9 cellular contexts compared by ENCODE assay signal in genomic region chr2:148875387-148876051, GRCh38. TPM values are rescaled to one million over a fixed set of nuclear protein-coding genes. Genes with fewer than 3 reads are reported as not detected.
DNase-seq lines count a peak whose midpoint lies in the region; TF ChIP-seq lines count a peak whose summit lies in the region.
"Had no signal": no experiment of that assay in that cellular context is flagged by ENCODE, and none has a peak within 500 bp of the region (broad histone marks: within the 10 kb centered on the region; RNA-seq: fewer than 3 reads in every experiment).

No MANE protein-coding gene starts in this region.

- H3K4me1 ChIP-seq in OCI-LY1 (ENCODE audit: insufficient read depth, low read length, severe bottlenecking), result peaks cover 17% of the 10 kb centered on the region
- H3K4me1 ChIP-seq in endocrine pancreas (ENCODE audit: control insufficient read depth, insufficient read depth, low read length), result peaks cover 9% of the 10 kb centered on the region

- no peaks in the 10 kb centered on the region for H3K9me3 Mint-ChIP-seq in progenitor cell of endocrine pancreas (ENCODE audit: low read depth)

- peak overlapping the region; percentile 83 for H3K4me3 Mint-ChIP-seq in progenitor cell of endocrine pancreas (ENCODE audit: low read depth)

- H3K36me3 ChIP-seq in OCI-LY1 (ENCODE audit: insufficient read depth, low read length), result no peaks in the 10 kb centered on the region
- no peaks in the 10 kb centered on the region for H3K36me3 ChIP-seq in endocrine pancreas (ENCODE audit: control insufficient read depth, insufficient read depth, low read length)

- H3K9me2 ChIP-seq in OCI-LY1 (ENCODE audit: low read depth, low read length), result no peaks in the 10 kb centered on the region

- H3K27me3 Mint-ChIP-seq in progenitor cell of endocrine pancreas, result peaks cover 27% of the 10 kb centered on the region

- peak; percentile 19 for DNase-seq in activated naive CD4-positive, alpha-beta T cell treated with Interleukin-2 at 50 U/mL for 16 hours
- DNase-seq in activated naive CD4-positive, alpha-beta T cell (lab: John Stamatoyannopoulos, UW), result no peak
- DNase-seq in HEK293T (ENCODE audit: extremely low spot score), result peak; percentile 41
- no peak for DNase-seq in progenitor cell of endocrine pancreas (ENCODE audit: low spot score, unreplicated experiment)
- DNase-seq in hepatic stellate cell (ENCODE audit: low spot score), result no peak
- no peak for DNase-seq in NOMO-1 treated with dmso at 0.1 percent for 144 hours (lab: John Stamatoyannopoulos, UW; ENCODE audit: unreplicated experiment)

- H3K27ac ChIP-seq in OCI-LY1 (ENCODE audit: low read depth, low read length, poor library complexity, severe bottlenecking), result no peak overlapping the region

- TF ChIP-seq CTCF in OCI-LY1 (IDR thresholded peaks at IDR 0.05; ENCODE audit: low read length), result no peak
- no peak for TF ChIP-seq CTCF in progenitor cell of endocrine pancreas (IDR thresholded peaks at IDR 0.05; ENCODE audit: unreplicated experiment)

- peaks cover 2% of the 10 kb centered on the region for H3K36me3 Mint-ChIP-seq in progenitor cell of endocrine pancreas (ENCODE audit: insufficient read depth)

- no peaks in the 10 kb centered on the region for H3K27me3 ChIP-seq in OCI-LY1 (ENCODE audit: insufficient read depth, low read length)
- H3K27me3 ChIP-seq in endocrine pancreas (ENCODE audit: control insufficient read depth, insufficient read depth, low read length), result no peaks in the 10 kb centered on the region

- no peaks in the 10 kb centered on the region; the same call in 1 of the 2 replicates for H3F3A ChIP-seq in OCI-LY1 (ENCODE audit: insufficient read depth, low read length)

- no peak overlapping the region for H2AFZ ChIP-seq in OCI-LY1 (ENCODE audit: low read length)

- no peaks in the 10 kb centered on the region for H3K79me2 ChIP-seq in OCI-LY1 (ENCODE audit: insufficient read depth, low read length)

- CTCF ChIA-PET in HEK293T (lab: Yijun Ruan, JAX), result no interaction called here

- H3K9ac ChIP-seq in OCI-LY1 (ENCODE audit: low read length), result peak overlapping the region; percentile 60; the same call in 1 of the 2 replicates
- H3K9ac ChIP-seq in endocrine pancreas (ENCODE audit: control insufficient read depth, insufficient read depth, low read length), result peak overlapping the region; percentile 78

- H3K4me1 Mint-ChIP-seq in progenitor cell of endocrine pancreas (ENCODE audit: low read depth), result peaks cover 10% of the 10 kb centered on the region

- H4K20me1 ChIP-seq in OCI-LY1 (ENCODE audit: insufficient read depth, low read length), result no peaks in the 10 kb centered on the region

- POLR2A ChIA-PET in HEK293T (lab: Yijun Ruan, JAX), result no interaction called here

- no peak overlapping the region for H3K27ac Mint-ChIP-seq in progenitor cell of endocrine pancreas

- no peaks in the 10 kb centered on the region for H3K9me3 ChIP-seq in OCI-LY1 (ENCODE audit: low read length)
- H3K9me3 ChIP-seq in endocrine pancreas (ENCODE audit: control insufficient read depth, low read length), result peaks cover 2% of the 10 kb centered on the region

- peak overlapping the region; percentile 74 for H3K4me3 ChIP-seq in OCI-LY1 (ENCODE audit: low read depth, low read length, poor library complexity, severe bottlenecking)
- no peak overlapping the region for H3K4me3 ChIP-seq in endocrine pancreas (ENCODE audit: control insufficient read depth, insufficient read depth, low read length)

- peak overlapping the region; percentile 72 for H3K4me2 ChIP-seq in OCI-LY1 (ENCODE audit: low read length)

TF ChIP-seq in HEK293T, 16 proteins besides CTCF, POLR2A, EP300 and RAD21:
- no peak for TF ChIP-seq CTBP1 (IDR thresholded peaks at IDR 0.05; ENCODE audit: borderline replicate concordance)
- no peak for TF ChIP-seq NFRKB (IDR thresholded peaks at IDR 0.05)
- no peak for TF ChIP-seq HDGF (IDR thresholded peaks at IDR 0.05; ENCODE audit: borderline replicate concordance)
- no peak for TF ChIP-seq TARDBP (IDR thresholded peaks at IDR 0.05)
- no peak for TF ChIP-seq ELF4 (IDR thresholded peaks at IDR 0.05)
- TF ChIP-seq ARNT (IDR thresholded peaks at IDR 0.05), result no peak
- TF ChIP-seq FOXA1 (IDR thresholded peaks at IDR 0.05), result no peak
- no peak for TF ChIP-seq ZNF384 (IDR thresholded peaks at IDR 0.05)
- TF ChIP-seq PKNOX1 (IDR thresholded peaks at IDR 0.05), result no peak
- no peak for TF ChIP-seq SP1 (IDR thresholded peaks at IDR 0.05)
- no peak for TF ChIP-seq BHLHE40 (IDR thresholded peaks at IDR 0.05; ENCODE audit: borderline replicate concordance)
- no peak for TF ChIP-seq FOXM1 (IDR thresholded peaks at IDR 0.05; ENCODE audit: borderline replicate concordance)
- no peak for TF ChIP-seq SUZ12 (IDR thresholded peaks at IDR 0.05)
- TF ChIP-seq FOXK2 (IDR thresholded peaks at IDR 0.05), result no peak
- TF ChIP-seq L3MBTL2 (conservative IDR thresholded peaks at IDR 0.05), result no peak
- TF ChIP-seq LEF1 (IDR thresholded peaks at IDR 0.05; ENCODE audit: borderline replicate concordance), result no peak

RNA-seq across cellular contexts. Expression of gene KIF5C, which starts 0.5 kb away (rescaled TPM):
- 26.8 and 27.3 TPM in 2 replicates for total RNA-seq in progenitor cell of endocrine pancreas
- total RNA-seq: bronchial epithelial cell had no signal

Comparison
In these comparisons a context has a peak if more than half of its experiments do, and no peak if none do; other contexts are left out.
1. DNase-seq: peak in activated naive CD4-positive, alpha-beta T cell treated with Interleukin-2 at 50 U/mL for 16 hours (single experiment) and HEK293T (single experiment); none in activated naive CD4-positive, alpha-beta T cell (0 of 4), progenitor cell of endocrine pancreas (single experiment), hepatic stellate cell (single experiment) and NOMO-1 treated with dmso at 0.1 percent for 144 hours (single experiment).